Comparison of ENCODE assay signal across 1 cellular context in genomic region chr2:85181093-85181685, GRCh38.
TF ChIP-seq lines count a peak whose summit lies in the region.

No MANE protein-coding gene starts in this region.

TF ChIP-seq in HEK293, 187 proteins besides CTCF, POLR2A, EP300 and RAD21 (continued from another document):
- no peak for TF ChIP-seq ZNF664 (tag by site-specific recombination; IDR thresholded peaks at IDR 0.05)
- TF ChIP-seq TCF7L2 (IDR thresholded peaks at IDR 0.05; ENCODE audit: borderline replicate concordance, low read depth, low read length): no peak
- TF ChIP-seq ZNF747 (tag by site-specific recombination; IDR thresholded peaks at IDR 0.05): no peak
- TF ChIP-seq ZNF561 (tag by site-specific recombination; IDR thresholded peaks at IDR 0.05; ENCODE audit: borderline replicate concordance): no peak
TF ChIP-seq in HEK293: peak in this region for 3.
